ENCODE assay signal across 8 cellular contexts in genomic region chr6:125747589-125748533, GRCh38. TPM values are rescaled to one million over a fixed set of nuclear protein-coding genes. Genes with fewer than 3 reads are reported as not detected.
DNase-seq lines count a peak whose midpoint lies in the region; ATAC-seq and TF ChIP-seq lines count a peak whose summit lies in the region.

No MANE protein-coding gene starts in this region.

- H3K36me3 ChIP-seq in body of pancreas (replicated peaks in 1 of 2; ENCODE audit: insufficient read depth in 1 of 2, low read depth in 2 of 2): no peaks in the 10 kb centered on the region

- peak; percentile 84 for DNase-seq in Right ventricle myocardium inferior (ENCODE audit: missing footprints)
- DNase-seq in cardiac septum (ENCODE audit: low spot score): no peak
- peak; percentile 23 for DNase-seq in RPMI7951 (ENCODE audit: low read depth)
- peak; percentile 45 to 65 (median 53) for DNase-seq in body of pancreas
- peak; percentile 40 to 47 (median 44) for DNase-seq in immature natural killer cell
- no peak for DNase-seq in cerebellar nuclear complex (lab: John Stamatoyannopoulos, UW)

- H3K4me3 ChIP-seq in body of pancreas (peak overlapping the region; percentile 18 to 57), skin epidermis (peak overlapping the region; percentile 60 to 72 (median 64))

- no peaks in the 10 kb centered on the region for H3K36me3 Mint-ChIP-seq in immature natural killer cell

- 0 to 1% methylated on average over 9 to 79 of the region's 85 CpGs for WGBS in body of pancreas, 2 donors

- TF ChIP-seq POLR2A in body of pancreas (IDR thresholded peaks at IDR 0.05): peak in 2 of 3 donors; percentile 9 to 48

- H3K27ac ChIP-seq in body of pancreas (peak overlapping the region; percentile 85 to 96 (median 90)), skin epidermis (peak overlapping the region in 20 of 21 experiments; percentile 9 to 85 (median 64))

- H3K4me1 ChIP-seq in body of pancreas: peaks cover 15% of the 10 kb centered on the region

- peak overlapping the region; percentile 57 to 96 (median 93) for H3K27ac Mint-ChIP-seq in immature natural killer cell

- no peaks in the 10 kb centered on the region for H3K9me3 Mint-ChIP-seq in immature natural killer cell

- peaks cover 21 to 31% (median 29%) of the 10 kb centered on the region in 3 donors for H3K27me3 Mint-ChIP-seq in immature natural killer cell (ENCODE audit: low read depth in 3 of 3)

- peak overlapping the region; percentile 90 to 96 (median 94) for H3K4me3 Mint-ChIP-seq in immature natural killer cell

- intact Hi-C loops in Right ventricle myocardium inferior (cut with DNase I) (loop anchor here (2.0 kb wide), 1 partner anchor 163 kb away; no protein-coding TSS in a partner anchor), cardiac septum (cut with DNase I) (loop anchor here (5.0 kb wide), 2 partner anchors 161 to 386 kb away; no protein-coding TSS in a partner anchor), body of pancreas (cut with DNase I) (no loop called here)

- H3K4me1 Mint-ChIP-seq in immature natural killer cell: peaks cover 34 to 50% of the 10 kb centered on the region in 2 donors

- no peaks in the 10 kb centered on the region for H3K27me3 ChIP-seq in body of pancreas

- TF ChIP-seq CTCF in body of pancreas (IDR thresholded peaks at IDR 0.05): no peak

- H3K9me3 ChIP-seq in body of pancreas: no peaks in the 10 kb centered on the region

- ATAC-seq in Right ventricle myocardium inferior (no peak), body of pancreas (peak; percentile 4), GM21381 (IDR thresholded peaks at IDR 0.05; ENCODE audit: unreplicated experiment) (no peak)

RNA-seq across cellular contexts. Expression of gene HEY2, which starts 1.6 kb away (rescaled TPM):
- total RNA-seq in Right ventricle myocardium inferior (57.5 TPM), cardiac septum (12.3 TPM), body of pancreas (1 to 10 TPM; 2.6 to 7.3 TPM)
- total RNA-seq in RPMI7951 (2014; rRNA removed; shearing (Covaris generic)): 0.10 and 0.36 TPM in 2 replicates
- polyA plus RNA-seq in immature natural killer cell: 1 to 10 TPM in 1 of 3 donors, under 1 TPM in 2; 0.72 to 2.1 (median 0.76) TPM

RNA-seq across cellular contexts. Expression of gene NCOA7, which starts 42.9 kb away (rescaled TPM):
- total RNA-seq in Right ventricle myocardium inferior (12.5 TPM), cardiac septum (10.3 TPM), body of pancreas (10 to 100 TPM; 26.5 to 30.0 TPM)
- total RNA-seq in RPMI7951 (2014; rRNA removed; shearing (Covaris generic)): 12.8 and 17.9 TPM in 2 replicates
- polyA plus RNA-seq in immature natural killer cell: 10 to 100 TPM; 10.2 to 48.1 (median 16.1) TPM

Comparison
In these comparisons a context has a peak if more than half of its experiments do, and no peak if none do; other contexts are left out.
1. DNase-seq: peak in Right ventricle myocardium inferior (single experiment), RPMI7951 (single experiment), body of pancreas (4 of 4) and immature natural killer cell (3 of 3); none in cardiac septum (single experiment) and cerebellar nuclear complex (0 of 2).